Comparison of ENCODE assay signal across 18 cellular contexts in genomic region chr5:75367401-75367800, GRCh38. TPM values are rescaled to one million over a fixed set of nuclear protein-coding genes. Genes with fewer than 3 reads are reported as not detected.
DNase-seq lines count a peak whose midpoint lies in the region; TF ChIP-seq lines count a peak whose summit lies in the region.
"Had no signal": no experiment of that assay in that cellular context is flagged by ENCODE, and none has a peak within 500 bp of the region (broad histone marks: within the 10 kb centered on the region; RNA-seq: fewer than 3 reads in every experiment).

No MANE protein-coding gene starts in this region.

- H4K20me1 ChIP-seq in fibroblast of lung (ENCODE audit: control insufficient read depth, extremely low read depth, insufficient read depth, low read length): no peaks in the 10 kb centered on the region
- H4K20me1 ChIP-seq in hepatocyte (ENCODE audit: insufficient read depth, poor library complexity, severe bottlenecking): no peaks in the 10 kb centered on the region

- H3K9me2 ChIP-seq in hepatocyte (replicated peaks; ENCODE audit: insufficient read depth): no peaks in the 10 kb centered on the region

- H3K79me2 ChIP-seq in ACC112 (ENCODE audit: control insufficient read depth, insufficient read depth, low read length, unreplicated experiment) (no peaks in the 10 kb centered on the region), fibroblast of lung (ENCODE audit: control insufficient read depth, insufficient read depth, low read length) (no peaks in the 10 kb centered on the region), hepatocyte (no peaks in the 10 kb centered on the region)

- H3K4me1 ChIP-seq in ACC112 (ENCODE audit: control insufficient read depth, insufficient read depth, low read length, unreplicated experiment) (peaks cover 18% of the 10 kb centered on the region), fibroblast of lung (ENCODE audit: control insufficient read depth, extremely low read depth, insufficient read depth, low read length) (peaks cover 2% of the 10 kb centered on the region), hepatocyte (ENCODE audit: insufficient read depth) (no peaks in the 10 kb centered on the region)
- H3K4me1 ChIP-seq: Peyer's patch had no signal

- H3K27ac ChIP-seq in ACC112 (ENCODE audit: low read depth, low read length) (peak overlapping the region; percentile 44; the same call in 1 of the 2 replicates), fibroblast of lung (ENCODE audit: insufficient read depth, low read length) (no peak overlapping the region), hepatocyte (no peak overlapping the region), caudate nucleus (ENCODE audit: low read depth, low read length) (no peak overlapping the region)
- H3K27ac ChIP-seq: HL-60, Peyer's patch had no signal

- H3K4me3 ChIP-seq in ACC112 (ENCODE audit: low read depth, low read length) (no peak overlapping the region), fibroblast of lung (replicated peaks in 1 of 4; ENCODE audit: control extremely low read depth in 1 of 4, insufficient read depth in 1 of 4, low read depth in 3 of 4, low read length in 4 of 4) (no peak overlapping the region), hepatocyte (no peak overlapping the region)
- H3K4me3 ChIP-seq: lung, Peyer's patch, thyroid gland had no signal

- H3K36me3 ChIP-seq in ACC112 (ENCODE audit: insufficient read depth, low read length) (no peaks in the 10 kb centered on the region), fibroblast of lung (ENCODE audit: control insufficient read depth, insufficient read depth, low read length) (peaks cover 2% of the 10 kb centered on the region), hepatocyte (replicated peaks; ENCODE audit: insufficient read depth, low read depth) (no peaks in the 10 kb centered on the region)
- H3K36me3 ChIP-seq: thyroid gland had no signal

- H3K4me2 ChIP-seq in fibroblast of lung (ENCODE audit: extremely low read depth, insufficient read depth, low read length): no peak overlapping the region
- H3K4me2 ChIP-seq in hepatocyte: no peak overlapping the region

- peak; percentile 30 for DNase-seq in GM04503 (ENCODE audit: low read depth)
- DNase-seq in LHCN-M2 (ENCODE audit: low read depth): peak; percentile 40
- DNase-seq in fibroblast of lung (ENCODE audit: low read depth in 2 of 2): peak; percentile 16 to 35
- DNase-seq in NCI-H1092 (lab: John Stamatoyannopoulos, UW): no peak
- DNase-seq in hepatocyte (ENCODE audit: low spot score): no peak
- no peak for DNase-seq in caudate nucleus (lab: John Stamatoyannopoulos, UW)
- DNase-seq in DMS53 (lab: John Stamatoyannopoulos, UW): no peak
- DNase-seq: activated naive CD4-positive, alpha-beta T cell treated with anti-CD3 and anti-CD28 coated beads, Interleukin-2, amount 50 U/mL, for 16 hours; naive thymus-derived CD8-positive, alpha-beta T cell; NCI-H2029; NCI-H69; Peyer's patch; stimulated activated CD4-positive, alpha-beta T cell treated with anti-CD3 and anti-CD28 coated beads, Interleukin-1b, Interleukin-23, amount 100 ng/mL, for 48 hours; SW 1271; thyroid gland had no signal

- H3K27me3 ChIP-seq in ACC112 (ENCODE audit: insufficient read depth, low read length) (no peaks in the 10 kb centered on the region), fibroblast of lung (ENCODE audit: control insufficient read depth, insufficient read depth, low read length) (no peaks in the 10 kb centered on the region), hepatocyte (no peaks in the 10 kb centered on the region)
- H3K27me3 ChIP-seq: Peyer's patch, thyroid gland had no signal

- H3K9me3 ChIP-seq in fibroblast of lung (ENCODE audit: control insufficient read depth, insufficient read depth, low read depth, low read length) (no peaks in the 10 kb centered on the region), hepatocyte (ENCODE audit: low read depth) (no peaks in the 10 kb centered on the region)
- H3K9me3 ChIP-seq: Peyer's patch, thyroid gland had no signal

- H2AFZ ChIP-seq in ACC112 (ENCODE audit: low read length, unreplicated experiment) (no peak overlapping the region), fibroblast of lung (ENCODE audit: low read length) (no peak overlapping the region), hepatocyte (no peak overlapping the region)

- no peak for TF ChIP-seq CTCF in fibroblast of lung (conservative IDR thresholded peaks at IDR 0.05 in 1 of 2, IDR thresholded peaks at IDR 0.05 in 1 of 2; ENCODE audit: low read depth in 1 of 2, low read length in 2 of 2)
- no peak for TF ChIP-seq CTCF in hepatocyte (IDR thresholded peaks at IDR 0.05; ENCODE audit: poor library complexity)

- H3K9ac ChIP-seq in fibroblast of lung (ENCODE audit: insufficient read depth, low read length): no peak overlapping the region

RNA-seq across cellular contexts. Expression of gene HMGCR, which starts 30.4 kb away (rescaled TPM):
- 51.3 and 77.3 TPM in 2 replicates for total RNA-seq in LHCN-M2 (2014; rRNA removed)
- polyA plus RNA-seq in LHCN-M2 (2012): 26.9 TPM
- 100 and 225 TPM in 2 replicates for total RNA-seq in fibroblast of lung
- polyA plus RNA-seq in fibroblast of lung: 76.0 and 132 TPM in 2 replicates
- polyA plus RNA-seq in fibroblast of lung (2012): 44.8 and 91.0 TPM in 2 replicates
- 37.5 and 39.0 TPM in 2 replicates for polyA minus RNA-seq in fibroblast of lung (ENCODE audit: low replicate concordance)
- total RNA-seq in hepatocyte: 207 and 208 TPM in 2 replicates
- 70.2 and 76.1 TPM in 2 replicates for polyA plus RNA-seq in hepatocyte

Comparison
In these comparisons a context has a peak if more than half of its experiments do, and no peak if none do; other contexts are left out.
1. DNase-seq: peak in GM04503 (single experiment), LHCN-M2 (single experiment) and fibroblast of lung (2 of 2); none in NCI-H1092 (single experiment), hepatocyte (single experiment), caudate nucleus (0 of 61) and DMS53 (single experiment).